In the genomic region with DNA sequence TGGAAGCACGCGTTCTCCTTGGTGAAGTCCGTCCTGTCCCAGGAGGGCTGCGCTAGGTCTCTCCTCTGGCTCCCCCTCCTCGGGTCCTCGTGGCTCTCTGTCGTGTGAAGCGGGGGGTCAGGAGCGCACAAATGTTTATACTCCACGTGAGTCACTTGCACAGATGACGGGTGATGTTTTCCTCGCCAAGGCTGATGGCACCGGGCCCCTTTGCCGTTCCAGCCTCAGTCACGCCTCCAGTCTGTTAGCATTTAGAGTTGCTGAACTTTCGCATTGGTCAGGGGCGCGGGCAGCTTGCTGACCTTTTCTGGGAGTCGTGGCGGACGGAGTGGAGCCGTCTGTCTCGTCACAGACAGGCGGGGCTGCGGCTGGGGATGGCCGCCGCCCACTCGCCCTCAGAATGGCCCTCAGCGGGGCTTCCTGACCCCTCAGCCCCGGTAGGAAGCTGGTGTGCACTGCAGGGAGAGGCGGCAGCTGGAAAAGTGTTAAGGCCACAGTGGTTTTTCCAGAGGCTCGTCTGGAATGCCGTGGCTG, we compare ENCODE assay signal across 1 cellular context.
TF ChIP-seq lines count a peak whose summit lies in the region.

No MANE protein-coding gene starts in this region.

TF ChIP-seq in endothelial cell of umbilical vein, 7 proteins besides CTCF, POLR2A, EP300 and RAD21:
- no peak for TF ChIP-seq EZH2 (IDR thresholded peaks at IDR 0.05; ENCODE audit: borderline replicate concordance, low read depth, low read length, severe bottlenecking)
- no peak for TF ChIP-seq FOS (IDR thresholded peaks at IDR 0.05; ENCODE audit: borderline replicate concordance, insufficient read depth, low read length)
- TF ChIP-seq POLR2AphosphoS5 (IDR thresholded peaks at IDR 0.05; ENCODE audit: insufficient read depth, low read depth, low read length) = no peak
- no peak for TF ChIP-seq GATA2 (IDR thresholded peaks at IDR 0.05; ENCODE audit: insufficient read depth, insufficient read length, low read depth, low read length)
- TF ChIP-seq MYC (IDR thresholded peaks at IDR 0.05; ENCODE audit: low read depth, low read length) = no peak
- TF ChIP-seq JUN (IDR thresholded peaks at IDR 0.05; ENCODE audit: borderline replicate concordance, insufficient read depth, insufficient read length, low read depth) = no peak
- TF ChIP-seq, protein P1, sequence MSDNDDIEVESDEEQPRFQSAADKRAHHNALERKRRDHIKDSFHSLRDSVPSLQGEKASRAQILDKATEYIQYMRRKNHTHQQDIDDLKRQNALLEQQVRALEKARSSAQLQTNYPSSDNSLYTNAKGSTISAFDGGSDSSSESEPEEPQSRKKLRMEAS (IDR thresholded peaks at IDR 0.05; ENCODE audit: insufficient read depth, insufficient read length) = no peak
